8 cellular contexts compared by ENCODE assay signal in the genomic region with DNA sequence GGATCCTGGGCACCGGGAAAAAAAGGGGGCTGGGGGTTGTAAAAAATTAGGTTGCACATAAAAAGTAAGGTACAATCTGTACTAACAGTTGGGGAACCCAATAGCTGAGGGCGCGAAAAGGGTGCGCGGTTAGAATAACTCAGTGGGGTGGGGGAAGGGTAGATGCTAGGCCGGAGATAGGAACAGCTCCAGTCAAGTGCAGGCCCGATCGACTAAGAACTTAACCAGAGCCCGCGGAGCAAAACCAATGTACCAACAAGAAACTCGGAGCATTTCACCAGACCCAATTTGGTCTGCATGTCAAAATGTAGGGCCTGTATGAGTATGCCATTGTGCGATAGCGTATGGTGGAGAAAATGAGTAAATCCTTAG. TPM values are rescaled to one million over a fixed set of nuclear protein-coding genes. Genes with fewer than 3 reads are reported as not detected.
A peak's percentile ranks its signal among the peaks of the same experiment; 100 is the strongest.
DNase-seq lines count a peak whose midpoint lies in the region; ATAC-seq, FAIRE-seq and TF ChIP-seq lines count a peak whose summit lies in the region.

No MANE protein-coding gene starts in this region.

- POLR2A ChIA-PET in A549 (lab: Yijun Ruan, JAX): interaction anchor here (1.8 kb wide), 1 partner anchor 57 kb away, joined by 8 read pairs; no protein-coding TSS in a partner anchor

- no peaks in the 10 kb centered on the region for H3K9me3 ChIP-seq in A549

- TF ChIP-seq CTCF in A549 (IDR thresholded peaks at IDR 0.05) (no peak), GM20000 (IDR thresholded peaks at IDR 0.05; ENCODE audit: extremely low read depth, missing control alignments) (no peak)

- peaks cover 41% of the 10 kb centered on the region for H3K4me1 ChIP-seq in A549

- CTCF ChIA-PET in A549 (lab: Yijun Ruan, JAX): interaction anchor here (1.9 kb wide), 1 partner anchor 11 kb away, joined by 12 read pairs; no protein-coding TSS in a partner anchor

- DNase-seq in A549 (ENCODE audit: low read depth in 1 of 2, low spot score in 1 of 2) (peak in 1 of 2 experiments; percentile 34), GM20000 (ENCODE audit: low spot score) (peak; percentile 34), OCI-M1 (lab: John Stamatoyannopoulos, UW) (peak; percentile 77), left cardiac atrium (peak; percentile 36), posterior vena cava (ENCODE audit: low spot score) (peak; percentile 79)
- peak; percentile 44 for DNase-seq in activated naive CD4-positive, alpha-beta T cell treated with anti-CD3 and anti-CD28 coated beads, Interleukin-2, amount 50 U/mL, for 16 hours

- intact Hi-C loops in left cardiac atrium (cut with DNase I): no loop called here
- intact Hi-C loops in posterior vena cava (cut with DNase I): loop anchor here in 1 of 2 donors (5.0 kb wide), 1 partner anchor 55 kb away; no protein-coding TSS in a partner anchor

- H3K4me2 ChIP-seq in A549: peak overlapping the region; percentile 92

- TF ChIP-seq RAD21 in A549 (conservative IDR thresholded peaks at IDR 0.05 in 1 of 2, IDR thresholded peaks at IDR 0.05 in 1 of 2): no peak

- ATAC-seq in A549 (no peak; a peak in 1 of 6 replicates), left cardiac atrium (no peak), GM21576 (IDR thresholded peaks at IDR 0.05; ENCODE audit: unreplicated experiment) (no peak), GM18498 (IDR thresholded peaks at IDR 0.05; ENCODE audit: unreplicated experiment) (no peak)

- no peak for TF ChIP-seq EP300 in A549 (IDR thresholded peaks at IDR 0.05)

- TF ChIP-seq POLR2A in A549 (IDR thresholded peaks at IDR 0.05; ENCODE audit: low read length): no peak

- peak overlapping the region; percentile 97 to 100 for H3K27ac ChIP-seq in A549

- peak overlapping the region; percentile 85 for H3K4me3 ChIP-seq in A549

- no peak for FAIRE-seq in A549 (lab: Jason Lieb, UNC)

- WGBS in A549 (ENCODE audit: missing lambda C conversion rate): 0% methylated on average over 13 of the region's 13 CpGs

TF ChIP-seq in A549, 52 proteins besides CTCF, POLR2A, EP300 and RAD21:
- TF ChIP-seq ZNF302 (CRISPR knock-in tag; IDR thresholded peaks at IDR 0.05): no peak
- TF ChIP-seq, protein P1, sequence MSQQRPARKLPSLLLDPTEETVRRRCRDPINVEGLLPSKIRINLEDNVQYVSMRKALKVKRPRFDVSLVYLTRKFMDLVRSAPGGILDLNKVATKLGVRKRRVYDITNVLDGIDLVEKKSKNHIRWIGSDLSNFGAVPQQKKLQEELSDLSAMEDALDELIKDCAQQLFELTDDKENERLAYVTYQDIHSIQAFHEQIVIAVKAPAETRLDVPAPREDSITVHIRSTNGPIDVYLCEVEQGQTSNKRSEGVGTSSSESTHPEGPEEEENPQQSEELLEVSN (IDR thresholded peaks at IDR 0.05; ENCODE audit: borderline replicate concordance, low read depth): no peak
- no peak for TF ChIP-seq HOXA7 (CRISPR knock-in tag; IDR thresholded peaks at IDR 0.05)
- TF ChIP-seq CEBPB (IDR thresholded peaks at IDR 0.05): no peak
- no peak for TF ChIP-seq CHD4 (IDR thresholded peaks at IDR 0.05; ENCODE audit: borderline replicate concordance)

RNA-seq across cellular contexts. Expression of a gene that starts 1.3 kb away (rescaled TPM):
- polyA plus RNA-seq in A549 (2011; rRNA removed): 65.5 and 125 TPM in 2 replicates
- polyA plus RNA-seq in A549 (2012; cell fraction: cytosol; rRNA removed): 193 and 220 TPM in 2 replicates
- polyA plus RNA-seq in A549 (2012; cell fraction: nucleus; rRNA removed): 249 and 286 TPM in 2 replicates
- 434 to 480 TPM (median 446 TPM) in 3 replicates for polyA plus RNA-seq in A549 (2017; fragmentation: RNase III; extraction: RNeasy Plus Mini Kit Qiagen cat#74134 plus additional on column Dnase treatment)
- 14.6 and 14.9 TPM in 2 replicates for polyA minus RNA-seq in A549 (2011; rRNA and poly(A)+ RNA removed)
- total RNA-seq in left cardiac atrium: 100 to 1,000 TPM; 106 to 147 TPM
- total RNA-seq in posterior vena cava: 100 to 1,000 TPM in 1 of 2 donors, 10 to 100 TPM in 1; 97.1 to 111 TPM

RNA-seq across cellular contexts. Expression of a gene that starts 57.8 kb away (rescaled TPM):
- polyA plus RNA-seq in A549 (2011; rRNA removed) (164 and 321 TPM in 2 replicates), A549 (2017; fragmentation: RNase III; extraction: RNeasy Plus Mini Kit Qiagen cat#74134 plus additional on column Dnase treatment) (369 to 406 TPM (median 397 TPM) in 3 replicates)
- polyA plus RNA-seq in A549 (2012; cell fraction: cytosol; rRNA removed): 148 and 201 TPM in 2 replicates
- 99.1 and 148 TPM in 2 replicates for polyA plus RNA-seq in A549 (2012; cell fraction: nucleus; rRNA removed)
- 28.8 and 30.9 TPM in 2 replicates for polyA minus RNA-seq in A549 (2011; rRNA and poly(A)+ RNA removed)
- total RNA-seq in left cardiac atrium (100 to 1,000 TPM in 1 of 2 donors, 10 to 100 TPM in 1; 78.1 to 156 TPM), posterior vena cava (100 to 1,000 TPM; 196 to 202 TPM)

RNA-seq across cellular contexts. Expression of a gene that starts 57.9 kb away (rescaled TPM):
- polyA plus RNA-seq in A549 (2011; rRNA removed): 22.3 and 29.3 TPM in 2 replicates
- 10.9 and 11.7 TPM in 2 replicates for polyA plus RNA-seq in A549 (2012; cell fraction: cytosol; rRNA removed)
- 5.2 and 6.0 TPM in 2 replicates for polyA plus RNA-seq in A549 (2012; cell fraction: nucleus; rRNA removed)
- 41.0 to 43.5 TPM (median 42.8 TPM) in 3 replicates for polyA plus RNA-seq in A549 (2017; fragmentation: RNase III; extraction: RNeasy Plus Mini Kit Qiagen cat#74134 plus additional on column Dnase treatment)
- 7.8 and 8.5 TPM in 2 replicates for polyA minus RNA-seq in A549 (2011; rRNA and poly(A)+ RNA removed)
- 10 to 100 TPM; 14.4 to 19.3 TPM for total RNA-seq in left cardiac atrium
- 10 to 100 TPM; 23.7 to 24.9 TPM for total RNA-seq in posterior vena cava
